ENCODE assay signal across 17 cellular contexts in genomic region chr3:169354774-169355501, GRCh38.
DNase-seq lines count a peak whose midpoint lies in the region; ATAC-seq, FAIRE-seq and TF ChIP-seq lines count a peak whose summit lies in the region.
"Had no signal": no experiment of that assay in that cellular context is flagged by ENCODE, and none has a peak within 500 bp of the region (broad histone marks: within the 10 kb centered on the region; RNA-seq: fewer than 3 reads in every experiment).

No MANE protein-coding gene starts in this region.

- no peaks in the 10 kb centered on the region for H3K79me2 ChIP-seq in endothelial cell of umbilical vein (ENCODE audit: control insufficient read depth, insufficient read depth, low read length)

- H3K27ac ChIP-seq in endothelial cell of umbilical vein (ENCODE audit: insufficient read depth, low read depth, low read length), result peak overlapping the region; percentile 12
- H3K27ac ChIP-seq: brain microvascular endothelial cell, SJSA1 had no signal

- no peaks in the 10 kb centered on the region for H4K20me1 ChIP-seq in endothelial cell of umbilical vein (replicated peaks; ENCODE audit: control insufficient read depth, extremely low read depth, insufficient read depth, low read length)

- BruUV-seq in Calu3 (replicated peaks; lab: Mats Ljungman, UMichigan), result no TSS peak
- BruUV-seq in endothelial cell of umbilical vein (replicated peaks; lab: Mats Ljungman, UMichigan), result no TSS peak

- H3K4me3 ChIP-seq in endothelial cell of umbilical vein (replicated peaks in 1 of 3; ENCODE audit: insufficient read depth in 1 of 3, low read depth in 1 of 3, low read length in 3 of 3), result peak overlapping the region in 1 of 3 experiments; percentile 20
- H3K4me3 ChIP-seq: SJSA1 had no signal

- no peaks in the 10 kb centered on the region for H3K9me3 ChIP-seq in endothelial cell of umbilical vein (replicated peaks; ENCODE audit: control insufficient read depth, insufficient read depth, low read length)
- H3K9me3 ChIP-seq: SJSA1 had no signal

- TF ChIP-seq CTCF in Calu3 (IDR thresholded peaks at IDR 0.05; ENCODE audit: unreplicated experiment) (no peak), endothelial cell of umbilical vein (IDR thresholded peaks at IDR 0.05; ENCODE audit: extremely low read depth in 1 of 2, insufficient read depth in 1 of 2, low read depth in 1 of 2, low read length in 2 of 2) (no peak), mesothelial cell of epicardium (IDR thresholded peaks at IDR 0.05; ENCODE audit: unreplicated experiment) (no peak)

- peak; percentile 18 for FAIRE-seq in endothelial cell of umbilical vein (lab: Jason Lieb, UNC)
- FAIRE-seq: HTR-8/SVneo had no signal

- CTCF ChIA-PET in Calu3 (lab: Charles Lee), result interaction anchor here (0.6 to 1.1 kb wide), 2 partner anchors 34 to 307 kb away, joined by 3 to 4 read pairs; no protein-coding TSS in a partner anchor
- CTCF ChIA-PET in endothelial cell of umbilical vein (lab: Charles Lee), result interaction anchor here (1.2 to 3.0 kb wide), 6 partner anchors 10 to 206 kb away, joined by 3 to 16 read pairs (median 6); no protein-coding TSS in a partner anchor

- no peaks in the 10 kb centered on the region for H3K27me3 ChIP-seq in endothelial cell of umbilical vein (ENCODE audit: control insufficient read depth in 2 of 2, insufficient read depth in 2 of 2, low read length in 2 of 2)

- H3K4me1 ChIP-seq in endothelial cell of umbilical vein (ENCODE audit: control insufficient read depth, extremely low read depth, insufficient read depth, low read length), result peaks cover 19% of the 10 kb centered on the region
- H3K4me1 ChIP-seq: SJSA1 had no signal

- H3K36me3 ChIP-seq in endothelial cell of umbilical vein (ENCODE audit: control insufficient read depth in 2 of 2, extremely low read depth in 1 of 2, insufficient read depth in 2 of 2, low read length in 2 of 2), result no peaks in the 10 kb centered on the region
- H3K36me3 ChIP-seq: brain microvascular endothelial cell, SJSA1 had no signal

- no peak for TF ChIP-seq POLR2A in endothelial cell of umbilical vein (IDR thresholded peaks at IDR 0.05; ENCODE audit: low read depth, low read length)

- peak overlapping the region; percentile 65 for H3K4me2 ChIP-seq in endothelial cell of umbilical vein (ENCODE audit: insufficient read depth, low read length)

- H3K36me3 Mint-ChIP-seq in Calu3 (ENCODE audit: insufficient read depth, unreplicated experiment) (no peaks in the 10 kb centered on the region), mesothelial cell of epicardium (no peaks in the 10 kb centered on the region)
- H3K36me3 Mint-ChIP-seq: memory B cell had no signal

- no peaks in the 10 kb centered on the region for H3K9me3 Mint-ChIP-seq in Calu3 (ENCODE audit: low read depth, unreplicated experiment)
- no peaks in the 10 kb centered on the region for H3K9me3 Mint-ChIP-seq in mesothelial cell of epicardium
- H3K9me3 Mint-ChIP-seq: activated naive CD4-positive, alpha-beta T cell treated with anti-CD3 and anti-CD28 coated beads for 36 hours; effector memory CD8-positive, alpha-beta T cell; stimulated activated naive CD8-positive, alpha-beta T cell treated with anti-CD3 and anti-CD28 coated beads, Interleukin-15, Interleukin-2, amounts not matched to agents 100 ng/mL and 50 ng/mL, for 24 hours had no signal

- H3K9ac ChIP-seq in endothelial cell of umbilical vein (replicated peaks; ENCODE audit: extremely low read depth, insufficient read depth, low read length), result no peak overlapping the region

- H3K4me1 Mint-ChIP-seq in Calu3 (ENCODE audit: low read depth, unreplicated experiment) (peaks cover 32% of the 10 kb centered on the region), mesothelial cell of epicardium (peaks cover 32% of the 10 kb centered on the region)
- H3K4me1 Mint-ChIP-seq: memory B cell had no signal

- peak overlapping the region; percentile 7 for H2AFZ ChIP-seq in endothelial cell of umbilical vein (ENCODE audit: low read depth, low read length)

- H3K27me3 Mint-ChIP-seq in Calu3 (ENCODE audit: unreplicated experiment), result no peaks in the 10 kb centered on the region
- H3K27me3 Mint-ChIP-seq in mesothelial cell of epicardium (ENCODE audit: low read depth), result peaks cover 2% of the 10 kb centered on the region

- no peaks in the 10 kb centered on the region for H3K9me1 ChIP-seq in endothelial cell of umbilical vein (replicated peaks; ENCODE audit: control insufficient read depth, extremely low read depth, insufficient read depth, low read length)

- dilution Hi-C loops in endothelial cell of umbilical vein (cut with MboI; ENCODE audit: extremely low pct_ligation_motif_present, low sequenced_read_pairs), result no loop called here

- no peak for DNase-seq in Calu3
- DNase-seq in NCI-H146 treated with DMSO at 0.1 percent for 48 hours (lab: John Stamatoyannopoulos, UW; ENCODE audit: unreplicated experiment), result peak; percentile 96
- DNase-seq in NCI-H748 (lab: John Stamatoyannopoulos, UW; ENCODE audit: unreplicated experiment), result peak; percentile 98
- DNase-seq in endothelial cell of umbilical vein (ENCODE audit: low read depth, low spot score), result peak; percentile 70
- DNase-seq in mesothelial cell of epicardium (ENCODE audit: low spot score in 2 of 2, unreplicated experiment in 2 of 2), result no peak
- DNase-seq: activated naive CD4-positive, alpha-beta T cell treated with anti-CD3 and anti-CD28 coated beads for 36 hours; brain microvascular endothelial cell; effector memory CD8-positive, alpha-beta T cell; foreskin melanocyte; small intestine had no signal

- POLR2A ChIA-PET in endothelial cell of umbilical vein (lab: Charles Lee), result no interaction called here

- intact Hi-C loops in Calu3 (cut with micrococcal nuclease; ENCODE audit: unreplicated experiment) (no loop called here), endothelial cell of umbilical vein (cut with micrococcal nuclease) (loop anchor here (1.0 kb wide), 1 partner anchor 33 kb away; no protein-coding TSS in a partner anchor)

- H3K27ac Mint-ChIP-seq in Calu3 (ENCODE audit: unreplicated experiment), result peak overlapping the region; percentile 45
- no peak overlapping the region for H3K27ac Mint-ChIP-seq in mesothelial cell of epicardium
- H3K27ac Mint-ChIP-seq: activated naive CD4-positive, alpha-beta T cell treated with anti-CD3 and anti-CD28 coated beads for 36 hours; effector memory CD8-positive, alpha-beta T cell; memory B cell; stimulated activated naive CD8-positive, alpha-beta T cell treated with anti-CD3 and anti-CD28 coated beads, Interleukin-15, Interleukin-2, amounts not matched to agents 100 ng/mL and 50 ng/mL, for 24 hours had no signal

- no peak for ATAC-seq in GM18870 (IDR thresholded peaks at IDR 0.05; ENCODE audit: unreplicated experiment)
- no peak for ATAC-seq in HG03442 (IDR thresholded peaks at IDR 0.05; ENCODE audit: unreplicated experiment)
- ATAC-seq in HG02763 (IDR thresholded peaks at IDR 0.05; ENCODE audit: unreplicated experiment), result no peak
- ATAC-seq: effector memory CD8-positive, alpha-beta T cell had no signal

- peak overlapping the region; percentile 31 for H3K4me3 Mint-ChIP-seq in Calu3 (ENCODE audit: low read depth, unreplicated experiment)
- H3K4me3 Mint-ChIP-seq in mesothelial cell of epicardium, result no peak overlapping the region
- H3K4me3 Mint-ChIP-seq: activated naive CD4-positive, alpha-beta T cell treated with anti-CD3 and anti-CD28 coated beads for 36 hours; effector memory CD8-positive, alpha-beta T cell; memory B cell; stimulated activated naive CD8-positive, alpha-beta T cell treated with anti-CD3 and anti-CD28 coated beads, Interleukin-15, Interleukin-2, amounts not matched to agents 100 ng/mL and 50 ng/mL, for 24 hours had no signal

TF ChIP-seq in endothelial cell of umbilical vein, 7 proteins besides CTCF, POLR2A, EP300 and RAD21:
- TF ChIP-seq MAX (IDR thresholded peaks at IDR 0.05; ENCODE audit: insufficient read depth, insufficient read length) (no peak), JUN (IDR thresholded peaks at IDR 0.05; ENCODE audit: borderline replicate concordance, insufficient read depth, insufficient read length, low read depth) (no peak), EZH2 (IDR thresholded peaks at IDR 0.05; ENCODE audit: borderline replicate concordance, low read depth, low read length, severe bottlenecking) (no peak), FOS (IDR thresholded peaks at IDR 0.05; ENCODE audit: borderline replicate concordance, insufficient read depth, low read length) (no peak), POLR2AphosphoS5 (IDR thresholded peaks at IDR 0.05; ENCODE audit: insufficient read depth, low read depth, low read length) (no peak)

Comparison
In these comparisons a context has a peak if more than half of its experiments do, and no peak if none do; other contexts are left out.
1. DNase-seq: peak in NCI-H146 treated with DMSO at 0.1 percent for 48 hours (single experiment), NCI-H748 (single experiment) and endothelial cell of umbilical vein (single experiment); none in Calu3 (single experiment) and mesothelial cell of epicardium (0 of 2).